Comparison of ENCODE assay signal across 28 cellular contexts in the genomic region with DNA sequence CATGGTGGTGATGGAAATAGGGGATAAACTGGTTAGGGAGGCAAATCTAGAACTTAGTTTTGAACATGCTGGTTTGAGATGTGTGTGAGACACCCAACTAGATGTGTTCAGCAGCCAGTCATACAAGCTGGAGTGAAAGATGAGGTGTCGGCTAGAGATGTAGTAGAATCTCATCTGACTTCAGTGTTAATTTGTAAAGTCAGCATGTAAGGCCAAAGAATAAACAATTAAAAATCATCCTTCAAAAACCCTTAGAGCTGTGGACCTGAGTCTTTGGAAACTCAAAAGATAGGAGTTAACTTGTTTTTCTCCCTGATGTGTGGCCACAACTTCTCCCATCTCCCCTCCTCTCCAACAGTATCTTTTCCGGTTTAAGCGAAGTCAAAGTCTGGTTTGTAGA.
"Had no signal": no experiment of that assay in that cellular context is flagged by ENCODE, and none has a peak within 500 bp of the region (broad histone marks: within the 10 kb centered on the region; RNA-seq: fewer than 3 reads in every experiment).

No MANE protein-coding gene starts in this region.

- H3K9me3 ChIP-seq: colonic mucosa, esophagus muscularis mucosa, esophagus squamous epithelium, gastrocnemius medialis, gastroesophageal sphincter, heart left ventricle, heart right ventricle had no signal

- ATAC-seq: effector memory CD8-positive, alpha-beta T cell; esophagus mucosa; foreskin keratinocyte; gastrocnemius medialis; gastroesophageal sphincter; heart left ventricle; heart right ventricle had no signal

- H3K4me3 ChIP-seq: colonic mucosa, coronary artery, dorsolateral prefrontal cortex, esophagus muscularis mucosa, esophagus squamous epithelium, gastrocnemius medialis, gastroesophageal sphincter, heart left ventricle, heart right ventricle had no signal

- H3K36me3 ChIP-seq: colonic mucosa, esophagus muscularis mucosa, esophagus squamous epithelium, gastrocnemius medialis, gastroesophageal sphincter, heart left ventricle, heart right ventricle had no signal

- FAIRE-seq: colon, endometrium, endothelial cell of umbilical vein, frontal cortex had no signal

- H3K27me3 ChIP-seq: colonic mucosa, dorsolateral prefrontal cortex, esophagus squamous epithelium, foreskin keratinocyte, gastrocnemius medialis, heart left ventricle, heart right ventricle had no signal

- DNase-seq: colonic mucosa; cortex of kidney; dermis blood vessel endothelial cell; dorsolateral prefrontal cortex; effector CD4-positive, alpha-beta T cell; effector CD8-positive, alpha-beta T cell; effector memory CD4-positive, alpha-beta T cell; effector memory CD8-positive, alpha-beta T cell; endodermal cell; erythroblast; esophagus squamous epithelium; foreskin fibroblast; foreskin keratinocyte; foreskin melanocyte; gastrocnemius medialis; glutamatergic neuron; head of caudate nucleus; heart left ventricle; heart right ventricle had no signal

- H3K4me1 ChIP-seq: colonic mucosa, foreskin keratinocyte, gastrocnemius medialis had no signal

- H3K27ac ChIP-seq: colonic mucosa, coronary artery, dorsolateral prefrontal cortex, epithelial cell of prostate, esophagus muscularis mucosa, esophagus squamous epithelium, foreskin keratinocyte, gastrocnemius medialis, gastroesophageal sphincter, heart left ventricle, heart right ventricle had no signal
